21 cellular contexts compared by ENCODE assay signal in genomic region chr3:12816521-12817340, GRCh38. TPM values are rescaled to one million over a fixed set of nuclear protein-coding genes. Genes with fewer than 3 reads are reported as not detected.
A peak's percentile ranks its signal among the peaks of the same experiment; 100 is the strongest.
DNase-seq lines count a peak whose midpoint lies in the region; ATAC-seq and TF ChIP-seq lines count a peak whose summit lies in the region.
"Had no signal": no experiment of that assay in that cellular context is flagged by ENCODE, and none has a peak within 500 bp of the region (broad histone marks: within the 10 kb centered on the region; RNA-seq: fewer than 3 reads in every experiment).

No MANE protein-coding gene starts in this region.

- H4K8ac ChIP-seq in IMR-90 (ENCODE audit: low read depth in 2 of 2, low read length in 2 of 2) (no peak overlapping the region), trophoblast cell (ENCODE audit: low read depth, low read length) (no peak overlapping the region)

- intact Hi-C loops in IMR-90 (cut with micrococcal nuclease), result no loop called here
- intact Hi-C loops in heart right ventricle (cut with DNase I), result no loop called here
- intact Hi-C loops in CD14-positive monocyte (cut with micrococcal nuclease), result no loop called here
- intact Hi-C loops in breast epithelium (cut with DNase I; ENCODE audit: low total_unique reads), result no loop called here

- TF ChIP-seq CTCF in IMR-90 (conservative IDR thresholded peaks at IDR 0.05; ENCODE audit: low read depth, low read length) (no peak), heart right ventricle (IDR thresholded peaks at IDR 0.05) (no peak), CD14-positive monocyte (IDR thresholded peaks at IDR 0.05) (no peak), breast epithelium (IDR thresholded peaks at IDR 0.05) (no peak), brain microvascular endothelial cell (IDR thresholded peaks at IDR 0.05; ENCODE audit: low read depth, low read length, missing control alignments) (no peak)

- H3K9ac ChIP-seq in BLaER1 (no peak overlapping the region; the same call in 1 of the 2 replicates), IMR-90 (ENCODE audit: low read depth, low read length) (no peak overlapping the region), trophoblast cell (ENCODE audit: low read length) (no peak overlapping the region)

- H3K4ac ChIP-seq in IMR-90 (ENCODE audit: low read depth, low read length), result no peak overlapping the region
- H3K4ac ChIP-seq in trophoblast cell (ENCODE audit: low read depth, low read length), result no peak overlapping the region

- no peak for TF ChIP-seq RAD21 in IMR-90 (IDR thresholded peaks at IDR 0.05; ENCODE audit: low read length)

- no peak overlapping the region for H3K56ac ChIP-seq in IMR-90 (ENCODE audit: extremely low read depth, insufficient read depth, low read length)

- H2AK5ac ChIP-seq in IMR-90 (ENCODE audit: low read depth, low read length) (no peak overlapping the region), trophoblast cell (ENCODE audit: low read length) (no peak overlapping the region)

- H4K20me1 ChIP-seq in BLaER1 (peaks cover 12% of the 10 kb centered on the region; the same call in 1 of the 2 replicates), IMR-90 (ENCODE audit: insufficient read depth, low read length) (no peaks in the 10 kb centered on the region)

- no peak overlapping the region for H3K27ac Mint-ChIP-seq in CD14-positive monocyte
- H3K27ac Mint-ChIP-seq: CD4-positive, CD25-positive, alpha-beta regulatory T cell had no signal

- H3K9me3 Mint-ChIP-seq in CD14-positive monocyte, result peaks cover 0 to 2% (median 0%) of the 10 kb centered on the region in 7 donors

- H3K27ac ChIP-seq in BLaER1 (peak overlapping the region; percentile 41; the same call in 1 of the 2 replicates), IMR-90 (ENCODE audit: insufficient read depth, low read length) (no peak overlapping the region), heart right ventricle (peak overlapping the region in 3 of 10 donors; percentile 14 to 42 (median 15)), trophoblast cell (ENCODE audit: low read depth, low read length) (no peak overlapping the region), breast epithelium (no peak overlapping the region), brain microvascular endothelial cell (no peak overlapping the region)
- H3K27ac ChIP-seq: A549, HL-60, SJCRH30 had no signal

- H3K4me3 Mint-ChIP-seq in CD14-positive monocyte, result no peak overlapping the region

- H3K27me3 ChIP-seq in BLaER1 (no peaks in the 10 kb centered on the region), IMR-90 (ENCODE audit: control insufficient read depth, insufficient read depth, low read length) (no peaks in the 10 kb centered on the region), heart right ventricle (no peaks in the 10 kb centered on the region), trophoblast cell (ENCODE audit: insufficient read depth, low read length) (no peaks in the 10 kb centered on the region), breast epithelium (no peaks in the 10 kb centered on the region), brain microvascular endothelial cell (replicated peaks) (no peaks in the 10 kb centered on the region)
- H3K27me3 ChIP-seq: SJCRH30 had no signal

- H3K4me1 ChIP-seq in BLaER1 (peaks cover 32% of the 10 kb centered on the region), IMR-90 (ENCODE audit: control insufficient read depth, insufficient read depth, low read length) (no peaks in the 10 kb centered on the region), heart right ventricle (peaks cover 0 to 15% (median 0%) of the 10 kb centered on the region in 9 donors), trophoblast cell (ENCODE audit: control insufficient read depth in 1 of 2, insufficient read depth in 2 of 2, low read length in 2 of 2) (no peaks in the 10 kb centered on the region), breast epithelium (no peaks in the 10 kb centered on the region)
- H3K4me1 ChIP-seq: A549, SJCRH30 had no signal

- H3K23ac ChIP-seq in IMR-90 (ENCODE audit: low read depth, low read length) (no peak overlapping the region), trophoblast cell (ENCODE audit: low read length) (no peak overlapping the region)

- no peak overlapping the region for H2BK5ac ChIP-seq in IMR-90 (ENCODE audit: low read depth, low read length, poor library complexity, severe bottlenecking)
- no peak overlapping the region for H2BK5ac ChIP-seq in trophoblast cell (ENCODE audit: low read depth, low read length, poor library complexity)

- H3K79me1 ChIP-seq in IMR-90 (ENCODE audit: low read depth in 1 of 2, low read length in 2 of 2), result no peaks in the 10 kb centered on the region
- no peaks in the 10 kb centered on the region for H3K79me1 ChIP-seq in trophoblast cell (ENCODE audit: low read length)

- DNase-seq in IMR-90 (no peak), heart right ventricle (peak in 1 of 2 donors; percentile 24), trophoblast cell (no peak), CD14-positive monocyte (ENCODE audit: low spot score) (no peak), breast epithelium (ENCODE audit: low spot score in 2 of 2) (no peak), brain microvascular endothelial cell (no peak)
- no peak for DNase-seq in activated CD4-positive, alpha-beta T cell treated with anti-CD3 and anti-CD28 coated beads, Interleukin-2, amount 50 U/mL, for 4 hours
- DNase-seq: AML-193; CD4-positive, CD25-positive, alpha-beta regulatory T cell; DMS153; DND-41; NCI-H1105; NCI-H1436 treated with DMSO at 0.1 percent for 48 hours; NCI-H187 treated with DMSO at 0.1 percent for 48 hours; NCI-H2107; NCI-H524; NCI-H748 treated with DMSO at 0.1 percent for 48 hours had no signal

- H3K27me3 Mint-ChIP-seq in CD14-positive monocyte (ENCODE audit: low read depth in 3 of 3), result peaks cover 6 to 10% (median 7%) of the 10 kb centered on the region in 3 donors
- H3K27me3 Mint-ChIP-seq: CD4-positive, CD25-positive, alpha-beta regulatory T cell had no signal

- TF ChIP-seq POLR2A in IMR-90 (IDR thresholded peaks at IDR 0.05; ENCODE audit: low read depth, low read length) (no peak), breast epithelium (IDR thresholded peaks at IDR 0.05) (no peak)

- H3K36me3 ChIP-seq in BLaER1 (peaks cover 18% of the 10 kb centered on the region), IMR-90 (ENCODE audit: control insufficient read depth, insufficient read depth, low read length) (peaks cover 45% of the 10 kb centered on the region; the same call in 1 of the 2 replicates), heart right ventricle (peaks cover 0 to 92% (median 42%) of the 10 kb centered on the region in 9 donors), trophoblast cell (ENCODE audit: control insufficient read depth in 1 of 2, insufficient read depth in 2 of 2, low read length in 2 of 2) (no peaks in the 10 kb centered on the region), breast epithelium (no peaks in the 10 kb centered on the region), brain microvascular endothelial cell (replicated peaks) (no peaks in the 10 kb centered on the region)
- H3K36me3 ChIP-seq: SJCRH30 had no signal

- H4K12ac ChIP-seq in trophoblast cell (ENCODE audit: low read depth, low read length), result no peak overlapping the region

- H4K91ac ChIP-seq in IMR-90 (ENCODE audit: insufficient read depth, low read depth, low read length), result no peak overlapping the region
- H4K91ac ChIP-seq in trophoblast cell (ENCODE audit: low read depth, low read length), result no peak overlapping the region

- WGBS in IMR-90 (ENCODE audit: extremely low coverage in 2 of 2, insufficient read length in 1 of 2), 2 experiments, result 94% methylated on average over 21 of the region's 34 CpGs; no CpG with 5 or more reads in 1 of the 2 experiments
- 86 to 89% methylated on average over 34 of the region's 34 CpGs for WGBS in heart right ventricle, 2 donors
- WGBS in trophoblast cell (ENCODE audit: extremely low coverage, insufficient coverage, insufficient read length), result no CpG with 5 or more reads among the region's 34 CpGs

- H3K4me2 ChIP-seq in BLaER1, result peak overlapping the region; percentile 71
- no peak overlapping the region for H3K4me2 ChIP-seq in IMR-90 (ENCODE audit: low read depth, low read length)
- H3K4me2 ChIP-seq in trophoblast cell (ENCODE audit: low read length), result no peak overlapping the region
- H3K4me2 ChIP-seq: A549 had no signal

- dilution Hi-C loops in IMR-90 (cut with HindIII; ENCODE audit: low sequenced_read_pairs, unreplicated experiment), result no loop called here

- no peaks in the 10 kb centered on the region for H3K9me3 ChIP-seq in BLaER1
- no peaks in the 10 kb centered on the region for H3K9me3 ChIP-seq in IMR-90 (ENCODE audit: control insufficient read depth, insufficient read depth, low read length)
- H3K9me3 ChIP-seq in heart right ventricle, result no peaks in the 10 kb centered on the region
- H3K9me3 ChIP-seq in trophoblast cell (ENCODE audit: insufficient read depth, low read depth, low read length), result no peaks in the 10 kb centered on the region
- no peaks in the 10 kb centered on the region for H3K9me3 ChIP-seq in breast epithelium
- H3K9me3 ChIP-seq: A549, SJCRH30 had no signal

- H2BK12ac ChIP-seq in trophoblast cell (ENCODE audit: low read length), result no peak overlapping the region

- POLR2A ChIA-PET in IMR-90 (lab: Charles Lee; ENCODE audit: unreplicated experiment), result interaction anchor here (0.6 kb wide), 1 partner anchor 53 kb away, joined by 6 read pairs; no protein-coding TSS in a partner anchor

- no peaks in the 10 kb centered on the region for H3K36me3 Mint-ChIP-seq in CD14-positive monocyte
- H3K36me3 Mint-ChIP-seq: CD4-positive, CD25-positive, alpha-beta regulatory T cell had no signal

- H2AK9ac ChIP-seq in IMR-90 (replicated peaks; ENCODE audit: low read depth, low read length, poor library complexity), result no peak overlapping the region

- peak overlapping the region; percentile 51 for H2AFZ ChIP-seq in IMR-90 (replicated peaks; ENCODE audit: low read length, poor library complexity)
- H2AFZ ChIP-seq in trophoblast cell (ENCODE audit: insufficient read depth, low read length, poor library complexity), result no peak overlapping the region

- no peak overlapping the region for H2BK20ac ChIP-seq in IMR-90 (ENCODE audit: low read depth, low read length)

- in situ Hi-C loops in IMR-90 (cut with MboI; ENCODE audit: low sequenced_read_pairs), result no loop called here
- in situ Hi-C loops in brain microvascular endothelial cell (cut with HindIII; ENCODE audit: low pct_ligation_motif_present, low sequenced_read_pairs), result no loop called here

- H3K14ac ChIP-seq in IMR-90 (replicated peaks; ENCODE audit: low read depth, low read length) (no peak overlapping the region), trophoblast cell (ENCODE audit: low read length) (no peak overlapping the region)

- no peaks in the 10 kb centered on the region for H3K9me1 ChIP-seq in IMR-90 (ENCODE audit: insufficient read depth, low read length)

- H2BK120ac ChIP-seq in IMR-90 (ENCODE audit: low read depth, low read length), result no peak overlapping the region
- no peak overlapping the region for H2BK120ac ChIP-seq in trophoblast cell (ENCODE audit: insufficient read depth, low read length, poor library complexity)

- CTCF ChIA-PET in IMR-90 (lab: Yijun Ruan, JAX), result no interaction called here

- no peaks in the 10 kb centered on the region for H3K4me1 Mint-ChIP-seq in CD14-positive monocyte

- H3K18ac ChIP-seq in IMR-90 (ENCODE audit: low read depth, low read length) (no peak overlapping the region), trophoblast cell (ENCODE audit: low read length) (no peak overlapping the region)

- BruUV-seq in IMR-90 (replicated peaks; lab: Mats Ljungman, UMichigan), result no TSS peak

- ATAC-seq in IMR-90 (ENCODE audit: low read depth) (no peak), heart right ventricle (peak in 6 of 8 donors; percentile 31 to 55 (median 43))

- no peak overlapping the region for H4K5ac ChIP-seq in IMR-90 (ENCODE audit: low read depth, low read length)

- no peaks in the 10 kb centered on the region for H3K79me2 ChIP-seq in trophoblast cell (ENCODE audit: control insufficient read depth, insufficient read depth, low read length, poor library complexity)

- no peak overlapping the region for H2BK15ac ChIP-seq in IMR-90 (ENCODE audit: low read depth, low read length)

- H3K4me3 ChIP-seq in BLaER1 (no peak overlapping the region), IMR-90 (ENCODE audit: insufficient read depth, low read depth, low read length) (no peak overlapping the region), heart right ventricle (no peak overlapping the region), trophoblast cell (ENCODE audit: low read depth, low read length) (peak overlapping the region; percentile 21), breast epithelium (no peak overlapping the region), brain microvascular endothelial cell (ENCODE audit: low read depth, low read length) (no peak overlapping the region)
- H3K4me3 ChIP-seq: A549, SJCRH30 had no signal

RNA-seq across cellular contexts. Expression of gene CAND2, which starts 20.3 kb away (rescaled TPM):
- total RNA-seq in IMR-90 (2012; rRNA removed) (2.5 and 2.9 TPM in 2 replicates), heart right ventricle (10 to 100 TPM; 46.9 to 99.0 (median 68.4) TPM), breast epithelium (1 to 10 TPM; 1.8 to 5.6 (median 4.7) TPM)
- polyA plus RNA-seq in IMR-90 (2012; rRNA removed) (4.9 and 5.7 TPM in 2 replicates), heart right ventricle (10 to 100 TPM in 1 of 2 donors, 1 to 10 TPM in 1; 9.2 to 39.5 TPM), CD14-positive monocyte (not detected)
- 4.3 and 7.4 TPM in 2 replicates for polyA plus RNA-seq in IMR-90 (2012; cell fraction: cytosol; rRNA removed)
- polyA plus RNA-seq in IMR-90 (2012; cell fraction: nucleus; rRNA removed; ENCODE audit: low replicate concordance), result 11.5 and 21.5 TPM in 2 replicates
- 0.29 and 0.31 TPM in 2 replicates for polyA plus RNA-seq in trophoblast cell (2013)

RNA-seq across cellular contexts. Expression of gene RPL32, which starts 24.6 kb away (rescaled TPM):
- 566 and 644 TPM in 2 replicates for total RNA-seq in IMR-90 (2012; rRNA removed)
- 1,856 and 2,352 TPM in 2 replicates for polyA plus RNA-seq in IMR-90 (2012; rRNA removed)
- 1,242 and 1,359 TPM in 2 replicates for polyA plus RNA-seq in IMR-90 (2012; cell fraction: cytosol; rRNA removed)
- 275 and 638 TPM in 2 replicates for polyA plus RNA-seq in IMR-90 (2012; cell fraction: nucleus; rRNA removed; ENCODE audit: low replicate concordance)
- total RNA-seq in heart right ventricle, result 1,000 to 10,000 TPM in 2 of 10 donors, 100 to 1,000 TPM in 8; 827 to 1,102 (median 884) TPM
- polyA plus RNA-seq in heart right ventricle, result 1,000 to 10,000 TPM; 1,113 to 2,488 TPM
- polyA plus RNA-seq in trophoblast cell (2013), result 1,121 and 1,210 TPM in 2 replicates
- 1,000 to 10,000 TPM in 1 of 2 donors, 100 to 1,000 TPM in 1; 942 to 1,052 TPM for polyA plus RNA-seq in CD14-positive monocyte
- 1,000 to 10,000 TPM in 1 of 3 donors, 100 to 1,000 TPM in 2; 945 to 1,485 (median 950) TPM for total RNA-seq in breast epithelium

RNA-seq across cellular contexts. Expression of gene TMEM40, which starts 57.7 kb away (rescaled TPM):
- not detected in 2 replicates for total RNA-seq in IMR-90 (2012; rRNA removed)
- 0.27 and 0.29 TPM in 2 replicates for polyA plus RNA-seq in IMR-90 (2012; rRNA removed)
- polyA plus RNA-seq in IMR-90 (2012; cell fraction: cytosol; rRNA removed), result 0.14 and 0.24 TPM in 2 replicates
- 0.13 and 0.24 TPM in 2 replicates for polyA plus RNA-seq in IMR-90 (2012; cell fraction: nucleus; rRNA removed; ENCODE audit: low replicate concordance)
- 1 to 10 TPM in 9 of 10 donors, under 1 TPM in 1; 0.68 to 6.9 (median 2.3) TPM for total RNA-seq in heart right ventricle
- polyA plus RNA-seq in heart right ventricle, result 10 to 100 TPM in 1 of 2 donors, under 1 TPM in 1; 0.71 to 10.1 TPM
- 26.1 and 27.0 TPM in 2 replicates for polyA plus RNA-seq in trophoblast cell (2013)
- under 1 TPM in 1 of 2 donors, not detected in 1; 0.92 TPM for polyA plus RNA-seq in CD14-positive monocyte
- 1 to 10 TPM in 1 of 3 donors, under 1 TPM in 1, not detected in 1; 0.33 to 1.8 TPM for total RNA-seq in breast epithelium
- polyA plus RNA-seq: CD4-positive, CD25-positive, alpha-beta regulatory T cell had no signal

Comparison
In these comparisons a context has a peak if more than half of its experiments do, and no peak if none do; other contexts are left out.
1. RNA of gene CAND2, which starts 20.3 kb away (total RNA-seq): 46.9 to 99.0 TPM in heart right ventricle; 1.8 to 5.6 TPM in breast epithelium and 2.5 to 2.9 TPM in IMR-90; every median in the first group is over 4 times any median in the second.